In genomic region chr2:232502901-232503791, GRCh38 we compare ENCODE assay signal across 9 cellular contexts. TPM values are rescaled to one million over a fixed set of nuclear protein-coding genes. Genes with fewer than 3 reads are reported as not detected.
DNase-seq lines count a peak whose midpoint lies in the region; ATAC-seq, FAIRE-seq and TF ChIP-seq lines count a peak whose summit lies in the region.
"Had no signal": no experiment of that assay in that cellular context is flagged by ENCODE, and none has a peak within 500 bp of the region (broad histone marks: within the 10 kb centered on the region; RNA-seq: fewer than 3 reads in every experiment).

No MANE protein-coding gene starts in this region.

- H3K36me3 Mint-ChIP-seq in activated CD8-positive, alpha-beta T cell treated with anti-CD3 and anti-CD28 coated beads, Interleukin-2, amount 10 ng/mL, durations not matched to agents 7 days and 5 days (ENCODE audit: low read depth), result no peaks in the 10 kb centered on the region
- H3K36me3 Mint-ChIP-seq in natural killer cell treated with Interleukin-12 subunit alpha and Interleukin-12 subunit beta and Interleukin-15 and Interleukin-18, amount 100 ng/mL, for 72 hours, result no peaks in the 10 kb centered on the region

- H3K4me1 Mint-ChIP-seq in activated CD8-positive, alpha-beta T cell treated with anti-CD3 and anti-CD28 coated beads, Interleukin-2, amount 10 ng/mL, durations not matched to agents 7 days and 5 days (ENCODE audit: low read depth), result peaks cover 2% of the 10 kb centered on the region
- peaks cover 0 to 4% of the 10 kb centered on the region in 2 donors for H3K4me1 Mint-ChIP-seq in natural killer cell treated with Interleukin-12 subunit alpha and Interleukin-12 subunit beta and Interleukin-15 and Interleukin-18, amount 100 ng/mL, for 72 hours (ENCODE audit: low read depth in 2 of 2)

- H3K4me3 Mint-ChIP-seq in activated CD8-positive, alpha-beta T cell treated with anti-CD3 and anti-CD28 coated beads, Interleukin-2, amount 10 ng/mL, durations not matched to agents 7 days and 5 days, result peak overlapping the region; percentile 18
- H3K4me3 Mint-ChIP-seq in natural killer cell treated with Interleukin-12 subunit alpha and Interleukin-12 subunit beta and Interleukin-15 and Interleukin-18, amount 100 ng/mL, for 72 hours, result peak overlapping the region; percentile 27

- intact Hi-C loops in thyroid gland (cut with DNase I), result no loop called here
- intact Hi-C loops in kidney (cut with DNase I), result no loop called here

- peaks cover 42% of the 10 kb centered on the region for H3K27me3 Mint-ChIP-seq in activated CD8-positive, alpha-beta T cell treated with anti-CD3 and anti-CD28 coated beads, Interleukin-2, amount 10 ng/mL, durations not matched to agents 7 days and 5 days (ENCODE audit: low read depth)
- peaks cover 21 to 24% of the 10 kb centered on the region in 2 donors for H3K27me3 Mint-ChIP-seq in natural killer cell treated with Interleukin-12 subunit alpha and Interleukin-12 subunit beta and Interleukin-15 and Interleukin-18, amount 100 ng/mL, for 72 hours

- H3K4me3 ChIP-seq in NB4 (ENCODE audit: low read depth, low read length), result no peak overlapping the region
- peak overlapping the region; percentile 31 for H3K4me3 ChIP-seq in epithelial cell of proximal tubule (ENCODE audit: low read depth, low read length)
- peak overlapping the region in 2 of 3 donors; percentile 9 to 36 for H3K4me3 ChIP-seq in thyroid gland (replicated peaks in 1 of 3)
- peak overlapping the region in 1 of 2 donors; percentile 29 for H3K4me3 ChIP-seq in kidney (ENCODE audit: low read length in 2 of 2)

- ATAC-seq in activated CD8-positive, alpha-beta T cell treated with anti-CD3 and anti-CD28 coated beads, Interleukin-2, amount 10 ng/mL, durations not matched to agents 7 days and 5 days, result no peak
- ATAC-seq in natural killer cell treated with Interleukin-12 subunit alpha and Interleukin-12 subunit beta and Interleukin-15 and Interleukin-18, amount 100 ng/mL, for 72 hours, result peak in 1 of 2 donors; percentile 29

- no peak for FAIRE-seq in kidney (lab: Jason Lieb, UNC)

- H3K27me3 ChIP-seq in thyroid gland, result no peaks in the 10 kb centered on the region

- no peak overlapping the region for H3K27ac Mint-ChIP-seq in activated CD8-positive, alpha-beta T cell treated with anti-CD3 and anti-CD28 coated beads, Interleukin-2, amount 10 ng/mL, durations not matched to agents 7 days and 5 days
- no peak overlapping the region for H3K27ac Mint-ChIP-seq in natural killer cell treated with Interleukin-12 subunit alpha and Interleukin-12 subunit beta and Interleukin-15 and Interleukin-18, amount 100 ng/mL, for 72 hours

- H3K36me3 ChIP-seq in thyroid gland, result no peaks in the 10 kb centered on the region
- H3K36me3 ChIP-seq in kidney (ENCODE audit: control insufficient read depth in 1 of 2, insufficient read depth in 2 of 2, low read length in 2 of 2), result no peaks in the 10 kb centered on the region

- TF ChIP-seq POLR2A in NB4 (IDR thresholded peaks at IDR 0.05; ENCODE audit: extremely low read depth, insufficient read length) (no peak), thyroid gland (IDR thresholded peaks at IDR 0.05) (no peak)

- 17 to 22% methylated on average over 13 to 33 of the region's 76 CpGs for WGBS in thyroid gland, 2 donors

- H3K9me3 Mint-ChIP-seq in activated CD8-positive, alpha-beta T cell treated with anti-CD3 and anti-CD28 coated beads, Interleukin-2, amount 10 ng/mL, durations not matched to agents 7 days and 5 days (ENCODE audit: insufficient read depth), result no peaks in the 10 kb centered on the region
- no peaks in the 10 kb centered on the region for H3K9me3 Mint-ChIP-seq in natural killer cell treated with Interleukin-12 subunit alpha and Interleukin-12 subunit beta and Interleukin-15 and Interleukin-18, amount 100 ng/mL, for 72 hours

- H3K27ac ChIP-seq in thyroid gland, result no peak overlapping the region
- no peak overlapping the region for H3K27ac ChIP-seq in kidney (ENCODE audit: low read depth in 2 of 2, low read length in 2 of 2)

- DNase-seq in NB4 (ENCODE audit: low read depth) (peak; percentile 25), epithelial cell of proximal tubule (ENCODE audit: low read depth) (no peak), thyroid gland (peak; percentile 21 to 27), NCI-H446 (lab: John Stamatoyannopoulos, UW) (no peak), GF-D8 (lab: John Stamatoyannopoulos, UW) (no peak), kidney (no peak)
- no peak for DNase-seq in activated CD8-positive, alpha-beta T cell treated with anti-CD3 and anti-CD28 coated beads, Interleukin-2, amount 10 ng/mL, durations not matched to agents 7 days and 5 days
- no peak for DNase-seq in natural killer cell treated with Interleukin-12 subunit alpha and Interleukin-12 subunit beta and Interleukin-15 and Interleukin-18, amount 100 ng/mL, for 72 hours (ENCODE audit: low spot score)

- H3K9me3 ChIP-seq in thyroid gland (no peaks in the 10 kb centered on the region), kidney (ENCODE audit: control insufficient read depth in 1 of 2, low read length in 2 of 2) (no peaks in the 10 kb centered on the region)

- CTCF ChIA-PET in activated CD8-positive, alpha-beta T cell treated with anti-CD3 and anti-CD28 coated beads, Interleukin-2, amount 10 ng/mL, durations not matched to agents 7 days and 5 days (lab: Charles Lee), result no interaction called here

- H3K4me1 ChIP-seq in thyroid gland (peaks cover 8 to 23% of the 10 kb centered on the region in 2 donors), kidney (ENCODE audit: control insufficient read depth in 1 of 2, insufficient read depth in 1 of 2, low read depth in 1 of 2, low read length in 2 of 2) (no peaks in the 10 kb centered on the region)

- no peak for TF ChIP-seq CTCF in NB4 (IDR thresholded peaks at IDR 0.05; ENCODE audit: low read depth, low read length)
- no peak for TF ChIP-seq CTCF in epithelial cell of proximal tubule (conservative IDR thresholded peaks at IDR 0.05; ENCODE audit: low read depth, low read length)
- no peak for TF ChIP-seq CTCF in thyroid gland (IDR thresholded peaks at IDR 0.05)
- TF ChIP-seq CTCF in kidney (IDR thresholded peaks at IDR 0.05; ENCODE audit: borderline replicate concordance, extremely low read depth, insufficient read depth), result no peak

- POLR2A ChIA-PET in activated CD8-positive, alpha-beta T cell treated with anti-CD3 and anti-CD28 coated beads, Interleukin-2, amount 10 ng/mL, durations not matched to agents 7 days and 5 days (lab: Charles Lee), result interaction anchor here (0.6 kb wide), 1 partner anchor 32 kb away, joined by 3 read pairs; no protein-coding TSS in a partner anchor

- H3K9ac ChIP-seq in kidney (ENCODE audit: low read length in 2 of 2), result no peak overlapping the region

RNA-seq across cellular contexts. Expression of gene ECEL1, which starts 15.5 kb away (rescaled TPM):
- not detected for total RNA-seq in activated CD8-positive, alpha-beta T cell treated with anti-CD3 and anti-CD28 coated beads, Interleukin-2, amount 10 ng/mL, durations not matched to agents 7 days and 5 days
- total RNA-seq in epithelial cell of proximal tubule (not detected in 2 replicates), thyroid gland (1 to 10 TPM in 2 of 4 donors, under 1 TPM in 2; 0.11 to 1.5 (median 1.2) TPM), kidney (6.7 TPM)
- not detected for total RNA-seq in natural killer cell treated with Interleukin-12 subunit alpha and Interleukin-12 subunit beta and Interleukin-15 and Interleukin-18, amount 100 ng/mL, for 72 hours
- 8.5 TPM for polyA plus RNA-seq in kidney (ENCODE audit: insufficient read depth, low read depth, low replicate concordance)
- total RNA-seq: lung microvascular endothelial cell had no signal

RNA-seq across cellular contexts. Expression of gene PRSS56, which starts 17.0 kb away (rescaled TPM):
- total RNA-seq in activated CD8-positive, alpha-beta T cell treated with anti-CD3 and anti-CD28 coated beads, Interleukin-2, amount 10 ng/mL, durations not matched to agents 7 days and 5 days, result not detected
- total RNA-seq in epithelial cell of proximal tubule (not detected in 2 replicates), thyroid gland (not detected), kidney (not detected)
- total RNA-seq in natural killer cell treated with Interleukin-12 subunit alpha and Interleukin-12 subunit beta and Interleukin-15 and Interleukin-18, amount 100 ng/mL, for 72 hours, result not detected
- not detected for polyA plus RNA-seq in kidney (ENCODE audit: insufficient read depth, low read depth, low replicate concordance)
- total RNA-seq: lung microvascular endothelial cell had no signal

RNA-seq across cellular contexts. Expression of gene CHRND, which starts 22.8 kb away (rescaled TPM):
- not detected for total RNA-seq in activated CD8-positive, alpha-beta T cell treated with anti-CD3 and anti-CD28 coated beads, Interleukin-2, amount 10 ng/mL, durations not matched to agents 7 days and 5 days
- total RNA-seq in epithelial cell of proximal tubule (not detected in 2 replicates), thyroid gland (not detected), kidney (not detected)
- total RNA-seq in natural killer cell treated with Interleukin-12 subunit alpha and Interleukin-12 subunit beta and Interleukin-15 and Interleukin-18, amount 100 ng/mL, for 72 hours, result not detected
- polyA plus RNA-seq in kidney (ENCODE audit: insufficient read depth, low read depth, low replicate concordance), result not detected
- total RNA-seq: lung microvascular endothelial cell had no signal

RNA-seq across cellular contexts. Expression of gene CHRNG, which starts 36.3 kb away (rescaled TPM):
- total RNA-seq in activated CD8-positive, alpha-beta T cell treated with anti-CD3 and anti-CD28 coated beads, Interleukin-2, amount 10 ng/mL, durations not matched to agents 7 days and 5 days, result not detected
- total RNA-seq in epithelial cell of proximal tubule (not detected in 2 replicates), thyroid gland (not detected), kidney (not detected)
- not detected for total RNA-seq in natural killer cell treated with Interleukin-12 subunit alpha and Interleukin-12 subunit beta and Interleukin-15 and Interleukin-18, amount 100 ng/mL, for 72 hours
- polyA plus RNA-seq in kidney (ENCODE audit: insufficient read depth, low read depth, low replicate concordance), result not detected
- total RNA-seq: lung microvascular endothelial cell had no signal

RNA-seq across cellular contexts. Expression of gene ALPI, which starts 47.2 kb away (rescaled TPM):
- not detected for total RNA-seq in activated CD8-positive, alpha-beta T cell treated with anti-CD3 and anti-CD28 coated beads, Interleukin-2, amount 10 ng/mL, durations not matched to agents 7 days and 5 days
- total RNA-seq in epithelial cell of proximal tubule (not detected in 2 replicates), thyroid gland (not detected), kidney (0.09 TPM)
- not detected for total RNA-seq in natural killer cell treated with Interleukin-12 subunit alpha and Interleukin-12 subunit beta and Interleukin-15 and Interleukin-18, amount 100 ng/mL, for 72 hours
- polyA plus RNA-seq in kidney (ENCODE audit: insufficient read depth, low read depth, low replicate concordance), result 0.49 TPM
- total RNA-seq: lung microvascular endothelial cell had no signal

Comparison
In these comparisons a context has a peak if more than half of its experiments do, and no peak if none do; other contexts are left out.
1. DNase-seq: peak in NB4 (single experiment) and thyroid gland (2 of 2); none in activated CD8-positive, alpha-beta T cell treated with anti-CD3 and anti-CD28 coated beads, Interleukin-2, amount 10 ng/mL, durations not matched to agents 7 days and 5 days (single experiment), epithelial cell of proximal tubule (single experiment), natural killer cell treated with Interleukin-12 subunit alpha and Interleukin-12 subunit beta and Interleukin-15 and Interleukin-18, amount 100 ng/mL, for 72 hours (single experiment), NCI-H446 (0 of 2), GF-D8 (single experiment) and kidney (single experiment).